1 cellular context compared by ENCODE assay signal in genomic region chr2:108554530-108554929, GRCh38.
TF ChIP-seq lines count a peak whose summit lies in the region.

No MANE protein-coding gene starts in this region.

TF ChIP-seq in WTC11, 78 proteins besides CTCF, POLR2A, EP300 and RAD21:
- TF ChIP-seq AFF4 (CRISPR knock-in tag; IDR thresholded peaks at IDR 0.05; ENCODE audit: borderline replicate concordance): no peak
- no peak for TF ChIP-seq ELF4 (CRISPR knock-in tag; IDR thresholded peaks at IDR 0.05; ENCODE audit: low read depth)
- TF ChIP-seq E2F1 (CRISPR knock-in tag; IDR thresholded peaks at IDR 0.05): no peak
- no peak for TF ChIP-seq NFYB (CRISPR knock-in tag; conservative IDR thresholded peaks at IDR 0.05; ENCODE audit: low read depth)
